In the genomic region with DNA sequence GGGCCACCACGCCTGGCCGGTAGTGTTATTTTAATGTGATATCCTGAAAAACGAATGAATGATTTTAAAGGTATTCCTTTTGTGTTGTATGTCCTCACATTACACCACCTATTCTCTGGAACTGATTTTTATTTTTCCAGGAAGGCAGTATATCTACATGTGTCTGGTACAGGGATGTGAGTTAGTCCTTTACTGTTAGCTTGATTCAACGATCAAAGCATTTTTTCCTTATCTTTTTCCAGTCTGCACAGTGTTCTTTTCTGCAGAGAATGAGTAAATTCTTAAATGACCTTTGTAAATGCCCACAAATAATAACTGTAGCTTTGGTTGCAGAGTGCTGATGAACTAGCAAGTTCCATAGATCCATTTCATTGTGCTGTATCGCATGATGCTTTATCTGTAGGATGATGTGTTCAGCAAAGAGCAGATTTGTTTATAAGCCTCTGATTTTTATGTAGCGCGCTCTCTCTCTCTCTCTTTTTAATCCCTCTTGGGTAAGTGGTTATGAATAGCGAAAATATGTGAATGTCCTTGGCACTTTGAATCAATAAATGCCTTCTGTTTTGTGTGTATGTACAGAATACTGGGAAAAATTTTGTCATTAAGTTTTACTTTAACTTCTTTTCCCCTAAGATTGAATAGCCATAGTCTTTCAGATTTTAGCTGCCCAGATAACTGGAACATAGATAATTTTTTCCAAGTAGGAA, we compare ENCODE assay signal across 23 cellular contexts.
DNase-seq lines count a peak whose midpoint lies in the region; ATAC-seq, FAIRE-seq and TF ChIP-seq lines count a peak whose summit lies in the region.
"Had no signal": no experiment of that assay in that cellular context is flagged by ENCODE, and none has a peak within 500 bp of the region (broad histone marks: within the 10 kb centered on the region; RNA-seq: fewer than 3 reads in every experiment).

No MANE protein-coding gene starts in this region.

- ATAC-seq in SK-N-SH treated with all-trans-retinoic acid at 6 μM for 48 hours (no peak), HepG2 (no peak), gastrocnemius medialis (no peak)
- ATAC-seq in activated naive CD8-positive, alpha-beta T cell treated with anti-CD3 and anti-CD28 coated beads, Interleukin-2, amount 10 ng/mL, durations not matched to agents 7 days and 5 days (ENCODE audit: low read depth) = no peak
- ATAC-seq: K562 had no signal

- no peak overlapping the region for H3K4me2 ChIP-seq in SK-N-SH
- no peak overlapping the region for H3K4me2 ChIP-seq in HepG2 (ENCODE audit: low read depth, low read length)

- H3K79me2 ChIP-seq in SK-N-SH (ENCODE audit: insufficient read depth) (peaks cover 43% of the 10 kb centered on the region), HepG2 (ENCODE audit: insufficient read depth, low read length) (peaks cover 28% of the 10 kb centered on the region)

- no peak for TF ChIP-seq CTCF in SK-N-SH (IDR thresholded peaks at IDR 0.05)
- no peak for TF ChIP-seq CTCF in HepG2 (CRISPR knock-in tag; IDR thresholded peaks at IDR 0.05)
- TF ChIP-seq CTCF in gastrocnemius medialis (IDR thresholded peaks at IDR 0.05 in 4 of 5, conservative IDR thresholded peaks at IDR 0.05 in 1 of 5) = no peak

- 78% methylated on average over 8 of the region's 8 CpGs for WGBS in SK-N-SH (ENCODE audit: low lambda C conversion rate)
- WGBS in HepG2 (ENCODE audit: low lambda C conversion rate) = 81% methylated on average over 8 of the region's 8 CpGs

- intact Hi-C loops in HepG2 (cut with micrococcal nuclease; ENCODE audit: unreplicated experiment) = loop anchor here (5.0 kb wide), 1 partner anchor 119 kb away; no protein-coding TSS in a partner anchor
- intact Hi-C loops in gastrocnemius medialis (cut with DNase I; ENCODE audit: low total_unique reads) = no loop called here

- peaks cover 6% of the 10 kb centered on the region for H3K4me1 Mint-ChIP-seq in activated naive CD8-positive, alpha-beta T cell treated with anti-CD3 and anti-CD28 coated beads, Interleukin-2, amount 10 ng/mL, durations not matched to agents 7 days and 5 days

- no peaks in the 10 kb centered on the region for H3K9me2 ChIP-seq in SK-N-SH

- no TSS peak for BruUV-seq in HepG2 (replicated peaks; lab: Mats Ljungman, UMichigan)

- CTCF ChIA-PET in SK-N-SH (lab: Yijun Ruan, JAX) = interaction anchor here (1.1 kb wide), 1 partner anchor 118 kb away, joined by 3 read pairs; no protein-coding TSS in a partner anchor
- CTCF ChIA-PET in HepG2 (lab: Yijun Ruan, JAX; ENCODE audit: low intra/inter-chr PET ratio, low total read pairs) = no interaction called here

- in situ Hi-C loops in HepG2 (cut with HindIII; ENCODE audit: extremely low pct_ligation_motif_present, low pct_unique_long_range_greater_than_20kb) = no loop called here
- in situ Hi-C loops in gastrocnemius medialis (cut with MboI; ENCODE audit: low sequenced_read_pairs in 4 of 4) = no loop called here

- DNase-seq in SK-N-SH (no peak), HepG2 (ENCODE audit: low spot score) (no peak), gastrocnemius medialis (no peak), SW480 (ENCODE audit: low spot score) (no peak), NCI-H2196 (lab: John Stamatoyannopoulos, UW; ENCODE audit: unreplicated experiment) (no peak), MV-4-11 (lab: John Stamatoyannopoulos, UW) (no peak)
- no peak for DNase-seq in activated naive CD8-positive, alpha-beta T cell treated with anti-CD3 and anti-CD28 coated beads, Interleukin-2, amount 10 ng/mL, durations not matched to agents 7 days and 5 days
- DNase-seq: activated effector memory CD4-positive, alpha-beta T cell treated with Interleukin-2 at 50 U/mL for 16 hours; GF-D8; HFFc6; naive B cell; NCI-H2081; NCI-H524; posterior cingulate gyrus; stimulated activated CD4-positive, alpha-beta T cell treated with anti-CD3 and anti-CD28 coated beads, Interleukin-12 subunit alpha, Interleukin-12 subunit beta, amount 100 ng/mL, for 4 hours; testis had no signal

- no peak for TF ChIP-seq EP300 in SK-N-SH (IDR thresholded peaks at IDR 0.05; ENCODE audit: borderline replicate concordance in 1 of 2, low read depth in 1 of 2, low read length in 1 of 2)
- no peak for TF ChIP-seq EP300 in HepG2 (IDR thresholded peaks at IDR 0.05; ENCODE audit: low read depth in 2 of 2, low read length in 2 of 2)
- no peak for TF ChIP-seq EP300 in HepG2 (CRISPR knock-in tag; IDR thresholded peaks at IDR 0.05; ENCODE audit: borderline replicate concordance)

- H3F3A ChIP-seq in SK-N-SH (replicated peaks; ENCODE audit: insufficient read depth) = peaks cover under 1% of the 10 kb centered on the region

- H3K9ac ChIP-seq in SK-N-SH (no peak overlapping the region), HepG2 (ENCODE audit: insufficient read depth, low read depth, low read length) (no peak overlapping the region)

- H3K27me3 Mint-ChIP-seq in activated naive CD8-positive, alpha-beta T cell treated with anti-CD3 and anti-CD28 coated beads, Interleukin-2, amount 10 ng/mL, durations not matched to agents 7 days and 5 days = no peaks in the 10 kb centered on the region
- H3K27me3 Mint-ChIP-seq: dendritic cell treated with granulocyte-macrophage colony-stimulating factor and Interleukin-4, amounts not matched to agents 40 ng/mL and 50 ng/mL, for 4 days; naive B cell had no signal

- H3K4me3 ChIP-seq in SK-N-SH (ENCODE audit: low read depth in 2 of 2, low read length in 1 of 2) = no peak overlapping the region
- H3K4me3 ChIP-seq in HepG2 (replicated peaks in 1 of 3; ENCODE audit: insufficient read depth in 1 of 3, low read depth in 2 of 3, low read length in 3 of 3) = no peak overlapping the region
- no peak overlapping the region for H3K4me3 ChIP-seq in gastrocnemius medialis
- H3K4me3 ChIP-seq: K562, lung, testis had no signal

- POLR2A ChIA-PET in SK-N-SH (lab: Yijun Ruan, JAX) (no interaction called here), HepG2 (lab: Yijun Ruan, JAX) (no interaction called here)
- POLR2A ChIA-PET in activated naive CD8-positive, alpha-beta T cell treated with anti-CD3 and anti-CD28 coated beads, Interleukin-2, amount 10 ng/mL, durations not matched to agents 7 days and 5 days (lab: Charles Lee) = interaction anchor here (0.8 kb wide), 1 partner anchor 329 kb away, joined by 3 read pairs; no protein-coding TSS in a partner anchor

- H3K36me3 Mint-ChIP-seq in activated naive CD8-positive, alpha-beta T cell treated with anti-CD3 and anti-CD28 coated beads, Interleukin-2, amount 10 ng/mL, durations not matched to agents 7 days and 5 days = peaks cover 45% of the 10 kb centered on the region

- H3K9me3 Mint-ChIP-seq in activated naive CD8-positive, alpha-beta T cell treated with anti-CD3 and anti-CD28 coated beads, Interleukin-2, amount 10 ng/mL, durations not matched to agents 7 days and 5 days = no peaks in the 10 kb centered on the region
- H3K9me3 Mint-ChIP-seq: dendritic cell treated with granulocyte-macrophage colony-stimulating factor and Interleukin-4, amounts not matched to agents 40 ng/mL and 50 ng/mL, for 4 days; HFFc6; naive B cell; T-helper 2 cell treated with Interferon-gamma antibody and Interleukin-4, amounts not matched to agents 5 μg/mL and 100 μg/mL, for 36 hours had no signal

- no peak overlapping the region; a peak in 1 of 4 replicates for H3K27ac ChIP-seq in SK-N-SH (ENCODE audit: low read depth in 2 of 2, low read length in 1 of 2)
- peak overlapping the region; percentile 8 for H3K27ac ChIP-seq in HepG2 (ENCODE audit: extremely low read length, insufficient read depth, low read length)
- H3K27ac ChIP-seq in gastrocnemius medialis = peak overlapping the region in 3 of 4 donors; percentile 45 to 54 (median 45)
- H3K27ac ChIP-seq: 22Rv1 had no signal

- TF ChIP-seq RAD21 in SK-N-SH (IDR thresholded peaks at IDR 0.05; ENCODE audit: low read length) (no peak), HepG2 (CRISPR knock-in tag; IDR thresholded peaks at IDR 0.05) (no peak)

- H3K27me3 ChIP-seq in SK-N-SH (ENCODE audit: insufficient read depth) (no peaks in the 10 kb centered on the region), HepG2 (ENCODE audit: control insufficient read depth in 1 of 2, insufficient read depth in 2 of 2, low read length in 2 of 2) (no peaks in the 10 kb centered on the region), gastrocnemius medialis (no peaks in the 10 kb centered on the region)
- H3K27me3 ChIP-seq: testis had no signal

- H2AFZ ChIP-seq in SK-N-SH (ENCODE audit: low read depth) (no peak overlapping the region), HepG2 (ENCODE audit: low read length) (no peak overlapping the region)

- H4K20me1 ChIP-seq in SK-N-SH (ENCODE audit: insufficient read depth) (no peaks in the 10 kb centered on the region), HepG2 (ENCODE audit: insufficient read depth, low read length) (peaks cover 31% of the 10 kb centered on the region)

- H3K4me1 ChIP-seq in SK-N-SH (ENCODE audit: control insufficient read depth in 1 of 2, insufficient read depth in 2 of 2, low read depth in 1 of 2, low read length in 1 of 2) (peaks cover 12 to 15% of the 10 kb centered on the region in 2 experiments; a peak in 3 of 4 replicates), HepG2 (ENCODE audit: insufficient read depth, low read length) (peaks cover 30% of the 10 kb centered on the region), gastrocnemius medialis (peaks cover 7 to 41% of the 10 kb centered on the region in 2 donors)

- H3K36me3 ChIP-seq in SK-N-SH (replicated peaks in 1 of 2; ENCODE audit: control insufficient read depth in 1 of 2, insufficient read depth in 2 of 2, low read length in 1 of 2) (peaks cover 55 to 69% of the 10 kb centered on the region in 2 experiments), HepG2 (replicated peaks in 1 of 2; ENCODE audit: control insufficient read depth in 1 of 2, insufficient read depth in 2 of 2, low read length in 2 of 2) (peaks cover 71 to 94% of the 10 kb centered on the region in 2 experiments), gastrocnemius medialis (peaks cover 2 to 60% of the 10 kb centered on the region in 2 donors)

- no peaks in the 10 kb centered on the region for H3K9me3 ChIP-seq in SK-N-SH
- H3K9me3 ChIP-seq in HepG2 (ENCODE audit: low read length) = no peaks in the 10 kb centered on the region
- no peaks in the 10 kb centered on the region for H3K9me3 ChIP-seq in gastrocnemius medialis
- H3K9me3 ChIP-seq: testis had no signal

- TF ChIP-seq POLR2A in HepG2 (IDR thresholded peaks at IDR 0.05; ENCODE audit: insufficient read depth in 1 of 2, low read depth in 2 of 2, low read length in 2 of 2) (no peak), gastrocnemius medialis (IDR thresholded peaks at IDR 0.05) (no peak)

- FAIRE-seq in HepG2 (lab: Jason Lieb, UNC) = no peak
- FAIRE-seq: GM12891, K562 had no signal

- peak overlapping the region; percentile 5 for H3K27ac Mint-ChIP-seq in activated naive CD8-positive, alpha-beta T cell treated with anti-CD3 and anti-CD28 coated beads, Interleukin-2, amount 10 ng/mL, durations not matched to agents 7 days and 5 days
- H3K27ac Mint-ChIP-seq: dendritic cell treated with granulocyte-macrophage colony-stimulating factor and Interleukin-4, amounts not matched to agents 40 ng/mL and 50 ng/mL, for 4 days; HFFc6; T-helper 2 cell treated with Interferon-gamma antibody and Interleukin-4, amounts not matched to agents 5 μg/mL and 100 μg/mL, for 36 hours had no signal

- H3K4me3 Mint-ChIP-seq in activated naive CD8-positive, alpha-beta T cell treated with anti-CD3 and anti-CD28 coated beads, Interleukin-2, amount 10 ng/mL, durations not matched to agents 7 days and 5 days = no peak overlapping the region
- H3K4me3 Mint-ChIP-seq: dendritic cell treated with granulocyte-macrophage colony-stimulating factor and Interleukin-4, amounts not matched to agents 40 ng/mL and 50 ng/mL, for 4 days; HFFc6; naive B cell; T-helper 2 cell treated with Interferon-gamma antibody and Interleukin-4, amounts not matched to agents 5 μg/mL and 100 μg/mL, for 36 hours had no signal

Comparison
In these comparisons a context has a peak if more than half of its experiments do, and no peak if none do; other contexts are left out.
1. H3K27ac ChIP-seq: peak in HepG2 (single experiment) and gastrocnemius medialis (3 of 4); none in SK-N-SH (0 of 2).